Comparison of ENCODE assay signal across 8 cellular contexts in the genomic region with DNA sequence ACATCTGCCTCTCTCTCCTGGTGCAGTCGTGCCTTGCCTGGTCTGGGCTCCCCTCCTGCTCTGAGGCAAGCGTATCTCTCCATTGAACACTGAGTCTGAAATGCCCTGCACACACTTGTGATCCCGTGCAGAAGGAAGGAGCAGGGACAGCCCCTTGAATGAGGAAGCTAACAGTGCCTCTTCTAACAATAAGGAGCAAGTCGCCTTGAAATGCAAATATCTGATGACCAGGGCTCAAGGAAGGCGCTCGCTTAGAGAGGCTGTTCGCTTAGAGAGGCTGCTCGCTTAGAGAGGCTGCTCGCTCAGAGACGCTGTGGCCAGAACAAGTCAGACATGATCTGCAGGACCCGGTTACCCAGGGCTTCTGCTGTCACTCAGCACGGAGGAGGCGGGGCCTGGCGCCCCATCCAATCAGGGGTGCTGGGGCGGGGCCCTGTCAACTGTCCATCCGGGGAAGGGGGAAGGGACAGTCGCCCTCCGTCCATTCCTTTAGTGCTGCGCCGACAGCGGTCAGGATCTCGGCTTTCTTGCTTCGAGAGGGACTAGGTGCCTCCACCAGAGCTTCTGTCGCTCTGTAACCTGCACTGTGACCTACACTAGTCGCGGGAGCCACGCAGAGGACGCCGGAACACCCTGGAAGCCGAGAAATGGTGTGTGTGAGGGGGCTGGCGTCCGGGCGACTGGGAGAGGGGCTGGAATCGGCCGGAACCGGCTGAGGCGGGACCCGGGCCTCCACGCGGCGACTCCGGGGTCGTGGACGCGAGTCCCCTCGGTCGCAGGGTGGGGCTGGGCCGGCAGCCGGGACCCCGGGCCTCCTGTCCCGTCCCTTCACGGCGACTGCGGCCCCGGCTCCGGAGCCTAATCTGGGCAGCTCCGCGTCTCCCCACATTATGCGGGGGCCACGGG. TPM values are rescaled to one million over a fixed set of nuclear protein-coding genes. Genes with fewer than 3 reads are reported as not detected.
DNase-seq lines count a peak whose midpoint lies in the region; ATAC-seq, FAIRE-seq and TF ChIP-seq lines count a peak whose summit lies in the region.

A gene (plus strand): TSS at position 473 of the 906 bp plus-strand sequence. CDS start 175 bp downstream, at position 648.

- H3K9me3 ChIP-seq in DOHH2 (ENCODE audit: control insufficient read depth, insufficient read depth, low read length) = no peaks in the 10 kb centered on the region
- no peaks in the 10 kb centered on the region for H3K9me3 ChIP-seq in Karpas-422 (ENCODE audit: low read length)
- peaks cover 8 to 45% of the 10 kb centered on the region in 2 donors for H3K9me3 ChIP-seq in neuronal stem cell (replicated peaks in 1 of 2; ENCODE audit: control insufficient read depth in 2 of 2, insufficient read depth in 1 of 2, low read depth in 1 of 2, low read length in 2 of 2)
- no peaks in the 10 kb centered on the region for H3K9me3 ChIP-seq in subcutaneous abdominal adipose tissue (ENCODE audit: control insufficient read depth in 5 of 5, low read length in 5 of 5)

- H3K4me3 ChIP-seq in DOHH2 (ENCODE audit: low read length) (peak within 1 kb of the TSS; percentile 100), Karpas-422 (ENCODE audit: low read length) (peak within 1 kb of the TSS; percentile 83), neuronal stem cell (ENCODE audit: low read length in 2 of 2) (peak within 1 kb of the TSS; percentile 92 to 94), subcutaneous abdominal adipose tissue (ENCODE audit: low read depth in 1 of 5, low read length in 5 of 5) (peak within 1 kb of the TSS; percentile 90 to 98 (median 97))

- peak within 1 kb of the TSS; percentile 28 for H2BK15ac ChIP-seq in neuronal stem cell (ENCODE audit: low read length)

- H2BK120ac ChIP-seq in neuronal stem cell (ENCODE audit: low read depth, low read length) = no peak within 1 kb of the TSS

- H3K23ac ChIP-seq in neuronal stem cell (ENCODE audit: low read depth, low read length, poor library complexity) = peak within 1 kb of the TSS; percentile 45

- no peaks in the 10 kb centered on the region for H3K36me3 ChIP-seq in DOHH2 (ENCODE audit: control insufficient read depth, low read length)
- H3K36me3 ChIP-seq in Karpas-422 (ENCODE audit: insufficient read depth, low read length) = no peaks in the 10 kb centered on the region
- peaks cover 0 to 40% of the 10 kb centered on the region in 2 donors for H3K36me3 ChIP-seq in neuronal stem cell (replicated peaks in 1 of 2; ENCODE audit: control insufficient read depth in 2 of 2, insufficient read depth in 2 of 2, low read length in 2 of 2)
- H3K36me3 ChIP-seq in subcutaneous abdominal adipose tissue (ENCODE audit: control insufficient read depth in 5 of 5, insufficient read depth in 5 of 5, low read length in 5 of 5) = no peaks in the 10 kb centered on the region

- DNase-seq in Karpas-422 (peak; percentile 96), SHP77 (lab: John Stamatoyannopoulos, UW) (peak; percentile 90 to 91), frontal cortex (ENCODE audit: low spot score in 2 of 2) (peak; percentile 94 to 97), neuronal stem cell (ENCODE audit: low spot score) (peak; percentile 91)
- peak; percentile 79 for DNase-seq in activated gamma-delta T cell treated with anti-CD3 and anti-CD28 coated beads, Interleukin-2, amount 50 U/mL, for 16 hours (ENCODE audit: low read depth)

- 0 out of 2 replicates have a peak within 1 kb of the TSS, but pooled peaks have one; percentile 21 for H3K27ac ChIP-seq in DOHH2 (ENCODE audit: low read depth, low read length)
- H3K27ac ChIP-seq in Karpas-422 (ENCODE audit: low read length) = no peak within 1 kb of the TSS
- peak within 1 kb of the TSS; percentile 83 for H3K27ac ChIP-seq in neuronal stem cell (replicated peaks; ENCODE audit: low read length)
- H3K27ac ChIP-seq in subcutaneous abdominal adipose tissue (ENCODE audit: low read depth, low read length) = peak within 1 kb of the TSS; percentile 84

- peak within 1 kb of the TSS; percentile 94 for H3K18ac ChIP-seq in neuronal stem cell (ENCODE audit: low read length)

- H2BK12ac ChIP-seq in neuronal stem cell (ENCODE audit: low read length) = no peak within 1 kb of the TSS

- peak within 1 kb of the TSS; percentile 56 for H2BK5ac ChIP-seq in neuronal stem cell (ENCODE audit: low read length)

- no peak within 1 kb of the TSS for H4K8ac ChIP-seq in neuronal stem cell (ENCODE audit: low read depth, low read length)

- H3K4me2 ChIP-seq in DOHH2 (ENCODE audit: low read length) = peak within 1 kb of the TSS; percentile 98
- peak within 1 kb of the TSS; percentile 81 for H3K4me2 ChIP-seq in Karpas-422 (ENCODE audit: low read depth, low read length, poor library complexity, severe bottlenecking)
- peak within 1 kb of the TSS; percentile 77 for H3K4me2 ChIP-seq in neuronal stem cell (ENCODE audit: insufficient read depth, low read length, poor library complexity, severe bottlenecking)

- H3K27me3 ChIP-seq in DOHH2 (ENCODE audit: control insufficient read depth, low read length) = no peaks in the 10 kb centered on the region
- H3K27me3 ChIP-seq in Karpas-422 (ENCODE audit: low read length) = no peaks in the 10 kb centered on the region
- no peaks in the 10 kb centered on the region for H3K27me3 ChIP-seq in neuronal stem cell (ENCODE audit: control insufficient read depth in 3 of 3, insufficient read depth in 3 of 3, low read depth in 1 of 3, low read length in 3 of 3)
- H3K27me3 ChIP-seq in subcutaneous abdominal adipose tissue (ENCODE audit: control insufficient read depth in 5 of 5, insufficient read depth in 4 of 5, low read length in 5 of 5) = no peaks in the 10 kb centered on the region

- WGBS in neuronal stem cell (ENCODE audit: extremely low coverage in 2 of 2, insufficient read length in 2 of 2, insufficient replicate concordance in 1 of 2), 2 donors = no CpG with 5 or more reads among the region's 60 CpGs

- H3K79me2 ChIP-seq in DOHH2 (ENCODE audit: control insufficient read depth, low read length) (peaks cover 8% of the 10 kb centered on the region), Karpas-422 (ENCODE audit: low read length) (peaks cover 25% of the 10 kb centered on the region)

- H3F3A ChIP-seq in DOHH2 (ENCODE audit: control insufficient read depth, insufficient read depth) = no peaks in the 10 kb centered on the region

- H3K9ac ChIP-seq in Karpas-422 (ENCODE audit: low read length) = peak within 1 kb of the TSS; percentile 84
- H3K9ac ChIP-seq in neuronal stem cell (ENCODE audit: low read depth, low read length, poor library complexity) = peak within 1 kb of the TSS; percentile 97
- H3K9ac ChIP-seq in subcutaneous abdominal adipose tissue (ENCODE audit: low read length in 5 of 5) = peak within 1 kb of the TSS; percentile 64 to 99 (median 90)

- H2AFZ ChIP-seq in Karpas-422 (ENCODE audit: low read length) = peak within 1 kb of the TSS; percentile 86
- peak within 1 kb of the TSS; percentile 94 for H2AFZ ChIP-seq in neuronal stem cell (ENCODE audit: low read length)

- peak within 1 kb of the TSS; percentile 86 for H3K14ac ChIP-seq in neuronal stem cell (ENCODE audit: low read length)

- ATAC-seq in GM21786 (IDR thresholded peaks at IDR 0.05; ENCODE audit: unreplicated experiment) = peak; percentile 98

- H3K9me2 ChIP-seq in DOHH2 (replicated peaks; ENCODE audit: control insufficient read depth, low read length) = no peaks in the 10 kb centered on the region
- no peaks in the 10 kb centered on the region for H3K9me2 ChIP-seq in Karpas-422 (replicated peaks; ENCODE audit: insufficient read depth, low read length)

- H4K20me1 ChIP-seq in DOHH2 (ENCODE audit: control insufficient read depth, insufficient read depth, low read depth, low read length) = no peaks in the 10 kb centered on the region
- H4K20me1 ChIP-seq in Karpas-422 (ENCODE audit: insufficient read depth, low read depth, low read length) = no peaks in the 10 kb centered on the region

- no peak within 1 kb of the TSS for H3K4ac ChIP-seq in neuronal stem cell (ENCODE audit: low read length)

- TF ChIP-seq CTCF in DOHH2 (IDR thresholded peaks at IDR 0.05; ENCODE audit: low read depth, low read length, poor library complexity, severe bottlenecking) = no peak

- no peak within 1 kb of the TSS for H2AK5ac ChIP-seq in neuronal stem cell (ENCODE audit: low read depth, low read length)

- H3K4me1 ChIP-seq in DOHH2 (ENCODE audit: control insufficient read depth, low read length) = peaks cover 15% of the 10 kb centered on the region
- H3K4me1 ChIP-seq in Karpas-422 (ENCODE audit: low read length) = peaks cover 13% of the 10 kb centered on the region
- no peaks in the 10 kb centered on the region for H3K4me1 ChIP-seq in neuronal stem cell (ENCODE audit: control insufficient read depth in 2 of 2, insufficient read depth in 1 of 2, low read depth in 1 of 2, low read length in 2 of 2)
- peaks cover 3 to 17% (median 12%) of the 10 kb centered on the region in 5 donors for H3K4me1 ChIP-seq in subcutaneous abdominal adipose tissue (ENCODE audit: control insufficient read depth in 5 of 5, insufficient read depth in 5 of 5, low read length in 5 of 5)

- peaks cover 2% of the 10 kb centered on the region for H3K79me1 ChIP-seq in neuronal stem cell (ENCODE audit: low read depth, low read length)

- H4K91ac ChIP-seq in neuronal stem cell (ENCODE audit: low read depth, low read length, poor library complexity) = peak within 1 kb of the TSS; percentile 24

- FAIRE-seq in frontal cortex (lab: Jason Lieb, UNC) = no peak

RNA-seq across cellular contexts. Expression of the gene that starts here (rescaled TPM):
- total RNA-seq in Karpas-422 (2014; rRNA removed; shearing (Covaris generic); ENCODE audit: low replicate concordance) = 19.2 and 19.6 TPM in 2 replicates
- 21.6 TPM for total RNA-seq in frontal cortex
- polyA plus RNA-seq in neuronal stem cell (2013, experiment 1 of 2) = 5.2 TPM
- polyA plus RNA-seq in neuronal stem cell (2013, experiment 2 of 2) = 5.5 TPM
